In the genomic region with DNA sequence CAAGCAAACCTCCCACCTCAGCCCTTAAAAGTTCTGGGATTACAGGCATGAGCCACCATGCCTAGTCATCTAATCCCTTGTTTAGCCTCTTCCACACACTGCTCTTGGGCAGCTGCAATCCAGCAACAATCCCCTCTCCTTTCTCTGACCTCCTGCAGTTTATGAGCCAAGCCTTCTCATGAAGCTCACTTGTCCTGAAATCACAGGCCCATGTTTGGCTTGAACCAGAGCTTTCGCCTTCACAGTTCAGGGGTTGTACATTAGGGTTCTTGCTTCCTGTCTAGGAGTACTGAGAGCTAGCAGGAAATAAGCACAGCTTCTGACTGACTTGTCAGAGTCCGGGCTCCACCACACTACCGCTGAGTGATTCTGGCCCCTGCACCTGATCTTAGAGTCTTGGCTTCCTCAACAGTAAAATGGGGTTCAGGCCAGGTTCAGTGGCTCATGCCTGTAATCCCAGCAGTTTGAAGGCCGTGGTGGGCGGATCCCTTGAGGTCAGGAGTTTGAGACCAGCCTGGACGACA, we compare ENCODE assay signal across 9 cellular contexts. TPM values are rescaled to one million over a fixed set of nuclear protein-coding genes. Genes with fewer than 3 reads are reported as not detected.
DNase-seq lines count a peak whose midpoint lies in the region; ATAC-seq and TF ChIP-seq lines count a peak whose summit lies in the region.
"Had no signal": no experiment of that assay in that cellular context is flagged by ENCODE, and none has a peak within 500 bp of the region (broad histone marks: within the 10 kb centered on the region; RNA-seq: fewer than 3 reads in every experiment).

No MANE protein-coding gene starts in this region.

- H3K27me3 ChIP-seq in right cardiac atrium (ENCODE audit: control insufficient read depth, insufficient read depth) (no peaks in the 10 kb centered on the region), left ventricle myocardium inferior (ENCODE audit: low read depth) (no peaks in the 10 kb centered on the region), thymus (ENCODE audit: control insufficient read depth, insufficient read depth) (no peaks in the 10 kb centered on the region), upper lobe of right lung (no peaks in the 10 kb centered on the region)
- H3K27me3 ChIP-seq: SJCRH30 had no signal

- H3K4me3 ChIP-seq in right cardiac atrium (ENCODE audit: low read length) (no peak overlapping the region), left ventricle myocardium inferior (no peak overlapping the region), thymus (ENCODE audit: low read length) (no peak overlapping the region), upper lobe of right lung (no peak overlapping the region)
- H3K4me3 ChIP-seq: SJCRH30 had no signal

- H3K27ac Mint-ChIP-seq in activated naive CD4-positive, alpha-beta T cell treated with anti-CD3 and anti-CD28 coated beads, Interleukin-2, amount 10 ng/mL, durations not matched to agents 7 days and 5 days: peak overlapping the region; percentile 97

- peak; percentile 26 to 58 for ATAC-seq in right cardiac atrium
- ATAC-seq in HG03378 (IDR thresholded peaks at IDR 0.05; ENCODE audit: unreplicated experiment): peak; percentile 84
- ATAC-seq in HG03521 (IDR thresholded peaks at IDR 0.05; ENCODE audit: unreplicated experiment): no peak
- ATAC-seq in upper lobe of right lung: no peak

- H3K27me3 Mint-ChIP-seq in activated naive CD4-positive, alpha-beta T cell treated with anti-CD3 and anti-CD28 coated beads, Interleukin-2, amount 10 ng/mL, durations not matched to agents 7 days and 5 days: no peaks in the 10 kb centered on the region

- H3K36me3 Mint-ChIP-seq in activated naive CD4-positive, alpha-beta T cell treated with anti-CD3 and anti-CD28 coated beads, Interleukin-2, amount 10 ng/mL, durations not matched to agents 7 days and 5 days: peaks cover 1% of the 10 kb centered on the region

- H3K4me1 ChIP-seq in right cardiac atrium (ENCODE audit: control insufficient read depth, insufficient read depth, low read length): no peaks in the 10 kb centered on the region
- H3K4me1 ChIP-seq in left ventricle myocardium inferior: no peaks in the 10 kb centered on the region
- peaks cover 6% of the 10 kb centered on the region for H3K4me1 ChIP-seq in thymus (ENCODE audit: control insufficient read depth, insufficient read depth, low read length)
- H3K4me1 ChIP-seq in upper lobe of right lung: no peaks in the 10 kb centered on the region

- no peak for DNase-seq in right cardiac atrium
- no peak for DNase-seq in left ventricle myocardium inferior
- DNase-seq in activated naive CD4-positive, alpha-beta T cell treated with anti-CD3 and anti-CD28 coated beads, Interleukin-2, amount 10 ng/mL, durations not matched to agents 7 days and 5 days: peak; percentile 71
- DNase-seq in GF-D8 (lab: John Stamatoyannopoulos, UW): no peak
- no peak for DNase-seq in upper lobe of right lung

- H3K36me3 ChIP-seq in left ventricle myocardium inferior (no peaks in the 10 kb centered on the region), thymus (ENCODE audit: control insufficient read depth, insufficient read depth) (no peaks in the 10 kb centered on the region), upper lobe of right lung (no peaks in the 10 kb centered on the region)
- H3K36me3 ChIP-seq: SJCRH30 had no signal

- H3K4me1 Mint-ChIP-seq in activated naive CD4-positive, alpha-beta T cell treated with anti-CD3 and anti-CD28 coated beads, Interleukin-2, amount 10 ng/mL, durations not matched to agents 7 days and 5 days: peaks cover 19% of the 10 kb centered on the region

- H3K9me3 ChIP-seq in right cardiac atrium (ENCODE audit: control insufficient read depth, low read length) (no peaks in the 10 kb centered on the region), left ventricle myocardium inferior (replicated peaks) (no peaks in the 10 kb centered on the region), thymus (ENCODE audit: control insufficient read depth) (no peaks in the 10 kb centered on the region), upper lobe of right lung (no peaks in the 10 kb centered on the region)
- H3K9me3 ChIP-seq: SJCRH30 had no signal

- TF ChIP-seq CTCF in left ventricle myocardium inferior (IDR thresholded peaks at IDR 0.05; ENCODE audit: borderline replicate concordance) (no peak), upper lobe of right lung (IDR thresholded peaks at IDR 0.05) (no peak)

- intact Hi-C loops in right cardiac atrium (cut with DNase I): no loop called here
- intact Hi-C loops in left ventricle myocardium inferior (cut with micrococcal nuclease): no loop called here
- intact Hi-C loops in upper lobe of right lung (cut with DNase I): no loop called here

- H3K9me3 Mint-ChIP-seq in activated naive CD4-positive, alpha-beta T cell treated with anti-CD3 and anti-CD28 coated beads, Interleukin-2, amount 10 ng/mL, durations not matched to agents 7 days and 5 days: no peaks in the 10 kb centered on the region

- H3K27ac ChIP-seq in right cardiac atrium (ENCODE audit: low read length): no peak overlapping the region
- H3K27ac ChIP-seq in left ventricle myocardium inferior (replicated peaks): no peak overlapping the region
- peak overlapping the region; percentile 81 for H3K27ac ChIP-seq in thymus (ENCODE audit: low read depth)
- no peak overlapping the region for H3K27ac ChIP-seq in upper lobe of right lung
- H3K27ac ChIP-seq: SJCRH30 had no signal

- CTCF ChIA-PET in activated naive CD4-positive, alpha-beta T cell treated with anti-CD3 and anti-CD28 coated beads, Interleukin-2, amount 10 ng/mL, durations not matched to agents 7 days and 5 days (lab: Charles Lee): interaction anchor here (0.6 to 2.0 kb wide), 7 partner anchors 9 to 107 kb away, joined by 3 to 16 read pairs (median 6); a partner anchor contains a TSS

- 77% methylated on average over 6 of the region's 6 CpGs for WGBS in right cardiac atrium
- 58% methylated on average over 6 of the region's 6 CpGs for WGBS in thymus

- peak overlapping the region; percentile 39 for H3K4me3 Mint-ChIP-seq in activated naive CD4-positive, alpha-beta T cell treated with anti-CD3 and anti-CD28 coated beads, Interleukin-2, amount 10 ng/mL, durations not matched to agents 7 days and 5 days

RNA-seq across cellular contexts. Expression of a gene that starts 16.3 kb away (rescaled TPM):
- total RNA-seq in right cardiac atrium (10 to 100 TPM; 25.9 to 30.1 (median 28.3) TPM), left ventricle myocardium inferior (35.4 TPM), upper lobe of right lung (24.4 TPM)
- polyA plus RNA-seq in right cardiac atrium (29.3 TPM), thymus (30.3 TPM)

RNA-seq across cellular contexts. Expression of a gene that starts 26.4 kb away (rescaled TPM):
- 10 to 100 TPM; 70.5 to 89.4 (median 79.4) TPM for total RNA-seq in right cardiac atrium
- polyA plus RNA-seq in right cardiac atrium: 45.1 TPM
- total RNA-seq in left ventricle myocardium inferior: 84.2 TPM
- 82.1 TPM for polyA plus RNA-seq in thymus
- total RNA-seq in upper lobe of right lung: 157 TPM

RNA-seq across cellular contexts. Expression of a gene that starts 28.5 kb away (rescaled TPM):
- total RNA-seq in right cardiac atrium (10 to 100 TPM; 15.3 to 19.6 (median 18.6) TPM), left ventricle myocardium inferior (17.5 TPM), upper lobe of right lung (22.2 TPM)
- polyA plus RNA-seq in right cardiac atrium (11.9 TPM), thymus (9.5 TPM)

RNA-seq across cellular contexts. Expression of a gene that starts 31.8 kb away (rescaled TPM):
- total RNA-seq in right cardiac atrium (1 to 10 TPM; 2.1 to 3.3 (median 2.5) TPM), left ventricle myocardium inferior (3.1 TPM), upper lobe of right lung (12.8 TPM)
- polyA plus RNA-seq in right cardiac atrium (2.3 TPM), thymus (18.9 TPM)

Comparison
In these comparisons a context has a peak if more than half of its experiments do, and no peak if none do; other contexts are left out.
1. ATAC-seq: peak in right cardiac atrium (2 of 2) and HG03378 (single experiment); none in HG03521 (single experiment) and upper lobe of right lung (single experiment).